Comparison of ENCODE assay signal across 12 cellular contexts in genomic region chr7:22675436-22675835, GRCh38. TPM values are rescaled to one million over a fixed set of nuclear protein-coding genes. Genes with fewer than 3 reads are reported as not detected.
DNase-seq lines count a peak whose midpoint lies in the region; ATAC-seq and TF ChIP-seq lines count a peak whose summit lies in the region.
"Had no signal": no experiment of that assay in that cellular context is flagged by ENCODE, and none has a peak within 500 bp of the region (broad histone marks: within the 10 kb centered on the region; RNA-seq: fewer than 3 reads in every experiment).

No MANE protein-coding gene starts in this region.

- POLR2A ChIA-PET in activated B cell treated with CpG ODN at 0.5 μM for 24 hours (lab: Charles Lee): interaction anchor here (0.6 to 5.6 kb wide), 14 partner anchors 9 to 115 kb away, joined by 3 to 75 read pairs (median 4); partner anchors contain the start of gene IL6

- intact Hi-C loops in activated B cell treated with CpG ODN at 0.5 μM for 24 hours (cut with micrococcal nuclease) (no loop called here), Calu3 (cut with micrococcal nuclease; ENCODE audit: unreplicated experiment) (no loop called here)

- DNase-seq in CD1c-positive myeloid dendritic cell (ENCODE audit: extremely low spot score) (peak; percentile 63), DMS53 (lab: John Stamatoyannopoulos, UW) (peak; percentile 68), activated B cell treated with CpG ODN at 0.5 μM for 24 hours (no peak), iris pigment epithelial cell (ENCODE audit: low read depth) (peak; percentile 50), Calu3 (no peak), NCI-H2029 treated with DMSO at 0.1 percent for 48 hours (lab: John Stamatoyannopoulos, UW) (no peak), putamen (ENCODE audit: low spot score) (no peak)
- DNase-seq: MM.1S, NCI-H2107, nephron progenitor cell, T1000 had no signal

- no peak overlapping the region for H3K4me3 Mint-ChIP-seq in activated B cell treated with CpG ODN at 0.5 μM for 24 hours
- no peak overlapping the region for H3K4me3 Mint-ChIP-seq in Calu3 (ENCODE audit: low read depth, unreplicated experiment)
- H3K4me3 Mint-ChIP-seq: nephron progenitor cell had no signal

- TF ChIP-seq CTCF in activated B cell treated with CpG ODN at 0.5 μM for 24 hours (IDR thresholded peaks at IDR 0.05) (no peak), Calu3 (IDR thresholded peaks at IDR 0.05; ENCODE audit: unreplicated experiment) (no peak)

- no peak for ATAC-seq in activated B cell treated with CpG ODN at 0.5 μM for 24 hours (ENCODE audit: low read depth)

- no TSS peak for BruUV-seq in Calu3 (replicated peaks; lab: Mats Ljungman, UMichigan)

- H3K27ac Mint-ChIP-seq in activated B cell treated with CpG ODN at 0.5 μM for 24 hours (peak overlapping the region; percentile 92), Calu3 (ENCODE audit: unreplicated experiment) (no peak overlapping the region)
- H3K27ac Mint-ChIP-seq: nephron progenitor cell had no signal

- H3K4me1 Mint-ChIP-seq in activated B cell treated with CpG ODN at 0.5 μM for 24 hours: peaks cover 92% of the 10 kb centered on the region
- peaks cover 28% of the 10 kb centered on the region for H3K4me1 Mint-ChIP-seq in Calu3 (ENCODE audit: low read depth, unreplicated experiment)

- H3K27me3 Mint-ChIP-seq in activated B cell treated with CpG ODN at 0.5 μM for 24 hours: no peaks in the 10 kb centered on the region
- H3K27me3 Mint-ChIP-seq in Calu3 (ENCODE audit: unreplicated experiment): no peaks in the 10 kb centered on the region

- H3K9me3 Mint-ChIP-seq in activated B cell treated with CpG ODN at 0.5 μM for 24 hours (peaks cover 14% of the 10 kb centered on the region), Calu3 (ENCODE audit: low read depth, unreplicated experiment) (peaks cover 2% of the 10 kb centered on the region)

- H3K36me3 Mint-ChIP-seq in activated B cell treated with CpG ODN at 0.5 μM for 24 hours (ENCODE audit: low read depth) (peaks cover 16% of the 10 kb centered on the region), Calu3 (ENCODE audit: insufficient read depth, unreplicated experiment) (no peaks in the 10 kb centered on the region)

- CTCF ChIA-PET in activated B cell treated with CpG ODN at 0.5 μM for 24 hours (lab: Charles Lee): interaction anchor here (0.8 to 3.5 kb wide), 5 partner anchors 15 to 115 kb away, joined by 3 to 21 read pairs (median 4); partner anchors contain the start of gene IL6
- CTCF ChIA-PET in Calu3 (lab: Charles Lee): interaction anchor here (0.6 to 1.1 kb wide), 7 partner anchors 20 to 803 kb away, joined by 3 to 5 read pairs (median 3); no protein-coding TSS in a partner anchor

RNA-seq across cellular contexts. Expression of gene IL6, which starts 51.6 kb away (rescaled TPM):
- 64.4 and 72.3 TPM in 2 replicates for total RNA-seq in activated B cell treated with CpG ODN at 0.5 μM for 24 hours
- 20.7 and 25.5 TPM in 2 replicates for total RNA-seq in Calu3 (2022)
- total RNA-seq: cerebellum had no signal

Comparison
In these comparisons a context has a peak if more than half of its experiments do, and no peak if none do; other contexts are left out.
1. DNase-seq: peak in CD1c-positive myeloid dendritic cell (single experiment), DMS53 (single experiment) and iris pigment epithelial cell (single experiment); none in activated B cell treated with CpG ODN at 0.5 μM for 24 hours (single experiment), Calu3 (single experiment), NCI-H2029 treated with DMSO at 0.1 percent for 48 hours (single experiment) and putamen (single experiment).